ENCODE assay signal across 1 cellular context in the genomic region with DNA sequence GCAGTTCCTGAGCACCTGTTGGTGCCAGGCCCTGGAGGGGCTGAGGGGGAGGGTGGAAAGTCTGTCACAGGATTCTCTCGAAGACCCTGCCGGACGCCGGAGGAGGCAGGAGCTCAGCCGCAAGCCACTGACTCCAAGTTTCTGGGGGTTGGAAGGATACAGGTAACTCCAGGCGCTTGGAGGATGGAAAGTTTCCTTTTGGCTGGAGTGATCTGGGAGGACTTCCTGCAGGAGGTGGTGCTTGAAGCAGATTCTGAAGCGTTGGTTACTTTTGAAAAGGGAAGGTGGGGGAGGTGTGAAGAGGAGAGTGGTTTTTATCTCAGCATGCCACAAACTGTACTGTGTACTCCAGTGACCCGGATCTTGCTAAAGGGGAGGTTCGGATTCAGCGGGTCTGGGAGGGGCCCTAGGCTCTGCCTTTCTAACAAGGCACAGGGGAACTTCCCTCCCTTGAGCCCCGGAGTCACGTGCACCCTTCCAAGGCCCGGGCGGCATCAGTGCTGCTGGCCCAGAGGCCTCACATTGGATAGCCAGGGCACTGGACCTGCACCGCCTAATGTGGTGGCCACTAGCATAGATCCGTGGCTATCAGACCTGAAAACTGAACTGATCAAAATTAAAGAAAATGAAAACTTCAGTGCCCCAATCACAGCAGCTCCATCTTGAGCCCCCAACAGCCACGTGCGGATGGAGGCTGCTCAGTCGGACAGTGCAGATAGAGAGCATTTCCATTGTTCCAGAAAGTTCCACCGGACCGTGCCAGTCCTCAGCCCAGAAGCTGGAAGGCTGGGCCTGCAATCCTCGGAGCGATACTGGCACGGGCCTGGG.
TF ChIP-seq lines count a peak whose summit lies in the region.

No MANE protein-coding gene starts in this region.

TF ChIP-seq in K562, 482 proteins besides CTCF, POLR2A, EP300 and RAD21 (continued from another document and continues in another):
- TF ChIP-seq, protein P1, sequence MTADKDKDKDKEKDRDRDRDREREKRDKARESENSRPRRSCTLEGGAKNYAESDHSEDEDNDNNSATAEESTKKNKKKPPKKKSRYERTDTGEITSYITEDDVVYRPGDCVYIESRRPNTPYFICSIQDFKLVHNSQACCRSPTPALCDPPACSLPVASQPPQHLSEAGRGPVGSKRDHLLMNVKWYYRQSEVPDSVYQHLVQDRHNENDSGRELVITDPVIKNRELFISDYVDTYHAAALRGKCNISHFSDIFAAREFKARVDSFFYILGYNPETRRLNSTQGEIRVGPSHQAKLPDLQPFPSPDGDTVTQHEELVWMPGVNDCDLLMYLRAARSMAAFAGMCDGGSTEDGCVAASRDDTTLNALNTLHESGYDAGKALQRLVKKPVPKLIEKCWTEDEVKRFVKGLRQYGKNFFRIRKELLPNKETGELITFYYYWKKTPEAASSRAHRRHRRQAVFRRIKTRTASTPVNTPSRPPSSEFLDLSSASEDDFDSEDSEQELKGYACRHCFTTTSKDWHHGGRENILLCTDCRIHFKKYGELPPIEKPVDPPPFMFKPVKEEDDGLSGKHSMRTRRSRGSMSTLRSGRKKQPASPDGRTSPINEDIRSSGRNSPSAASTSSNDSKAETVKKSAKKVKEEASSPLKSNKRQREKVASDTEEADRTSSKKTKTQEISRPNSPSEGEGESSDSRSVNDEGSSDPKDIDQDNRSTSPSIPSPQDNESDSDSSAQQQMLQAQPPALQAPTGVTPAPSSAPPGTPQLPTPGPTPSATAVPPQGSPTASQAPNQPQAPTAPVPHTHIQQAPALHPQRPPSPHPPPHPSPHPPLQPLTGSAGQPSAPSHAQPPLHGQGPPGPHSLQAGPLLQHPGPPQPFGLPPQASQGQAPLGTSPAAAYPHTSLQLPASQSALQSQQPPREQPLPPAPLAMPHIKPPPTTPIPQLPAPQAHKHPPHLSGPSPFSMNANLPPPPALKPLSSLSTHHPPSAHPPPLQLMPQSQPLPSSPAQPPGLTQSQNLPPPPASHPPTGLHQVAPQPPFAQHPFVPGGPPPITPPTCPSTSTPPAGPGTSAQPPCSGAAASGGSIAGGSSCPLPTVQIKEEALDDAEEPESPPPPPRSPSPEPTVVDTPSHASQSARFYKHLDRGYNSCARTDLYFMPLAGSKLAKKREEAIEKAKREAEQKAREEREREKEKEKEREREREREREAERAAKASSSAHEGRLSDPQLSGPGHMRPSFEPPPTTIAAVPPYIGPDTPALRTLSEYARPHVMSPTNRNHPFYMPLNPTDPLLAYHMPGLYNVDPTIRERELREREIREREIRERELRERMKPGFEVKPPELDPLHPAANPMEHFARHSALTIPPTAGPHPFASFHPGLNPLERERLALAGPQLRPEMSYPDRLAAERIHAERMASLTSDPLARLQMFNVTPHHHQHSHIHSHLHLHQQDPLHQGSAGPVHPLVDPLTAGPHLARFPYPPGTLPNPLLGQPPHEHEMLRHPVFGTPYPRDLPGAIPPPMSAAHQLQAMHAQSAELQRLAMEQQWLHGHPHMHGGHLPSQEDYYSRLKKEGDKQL (CRISPR knock-in tag; IDR thresholded peaks at IDR 0.05; ENCODE audit: borderline replicate concordance), result no peak
- TF ChIP-seq, protein P2, sequence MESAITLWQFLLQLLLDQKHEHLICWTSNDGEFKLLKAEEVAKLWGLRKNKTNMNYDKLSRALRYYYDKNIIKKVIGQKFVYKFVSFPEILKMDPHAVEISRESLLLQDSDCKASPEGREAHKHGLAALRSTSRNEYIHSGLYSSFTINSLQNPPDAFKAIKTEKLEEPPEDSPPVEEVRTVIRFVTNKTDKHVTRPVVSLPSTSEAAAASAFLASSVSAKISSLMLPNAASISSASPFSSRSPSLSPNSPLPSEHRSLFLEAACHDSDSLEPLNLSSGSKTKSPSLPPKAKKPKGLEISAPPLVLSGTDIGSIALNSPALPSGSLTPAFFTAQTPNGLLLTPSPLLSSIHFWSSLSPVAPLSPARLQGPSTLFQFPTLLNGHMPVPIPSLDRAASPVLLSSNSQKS (CRISPR knock-in tag; IDR thresholded peaks at IDR 0.05), result no peak
- peak; percentile 36; the same call in 1 of the 2 replicates for TF ChIP-seq ZNF24 (IDR thresholded peaks at IDR 0.05)
- TF ChIP-seq, protein P3, sequence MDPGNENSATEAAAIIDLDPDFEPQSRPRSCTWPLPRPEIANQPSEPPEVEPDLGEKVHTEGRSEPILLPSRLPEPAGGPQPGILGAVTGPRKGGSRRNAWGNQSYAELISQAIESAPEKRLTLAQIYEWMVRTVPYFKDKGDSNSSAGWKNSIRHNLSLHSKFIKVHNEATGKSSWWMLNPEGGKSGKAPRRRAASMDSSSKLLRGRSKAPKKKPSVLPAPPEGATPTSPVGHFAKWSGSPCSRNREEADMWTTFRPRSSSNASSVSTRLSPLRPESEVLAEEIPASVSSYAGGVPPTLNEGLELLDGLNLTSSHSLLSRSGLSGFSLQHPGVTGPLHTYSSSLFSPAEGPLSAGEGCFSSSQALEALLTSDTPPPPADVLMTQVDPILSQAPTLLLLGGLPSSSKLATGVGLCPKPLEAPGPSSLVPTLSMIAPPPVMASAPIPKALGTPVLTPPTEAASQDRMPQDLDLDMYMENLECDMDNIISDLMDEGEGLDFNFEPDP (CRISPR knock-in tag; IDR thresholded peaks at IDR 0.05), result no peak
- no peak for TF ChIP-seq PCBP2 (IDR thresholded peaks at IDR 0.05; ENCODE audit: low read depth, low read length, poor library complexity, severe bottlenecking)
- no peak for TF ChIP-seq ETV6 (IDR thresholded peaks at IDR 0.05; ENCODE audit: borderline replicate concordance in 1 of 2, low read depth in 2 of 2, low read length in 1 of 2)
- TF ChIP-seq ETV6 (CRISPR knock-in tag; IDR thresholded peaks at IDR 0.05; ENCODE audit: borderline replicate concordance), result no peak
- no peak for TF ChIP-seq EP400 (IDR thresholded peaks at IDR 0.05)
- no peak for TF ChIP-seq SAFB2 (IDR thresholded peaks at IDR 0.05; ENCODE audit: borderline replicate concordance, low read depth, low read length, severe bottlenecking)
- TF ChIP-seq U2AF1 (optimal IDR thresholded peaks at IDR 0.05; ENCODE audit: low read depth, low read length), result no peak
- TF ChIP-seq, protein P4, sequence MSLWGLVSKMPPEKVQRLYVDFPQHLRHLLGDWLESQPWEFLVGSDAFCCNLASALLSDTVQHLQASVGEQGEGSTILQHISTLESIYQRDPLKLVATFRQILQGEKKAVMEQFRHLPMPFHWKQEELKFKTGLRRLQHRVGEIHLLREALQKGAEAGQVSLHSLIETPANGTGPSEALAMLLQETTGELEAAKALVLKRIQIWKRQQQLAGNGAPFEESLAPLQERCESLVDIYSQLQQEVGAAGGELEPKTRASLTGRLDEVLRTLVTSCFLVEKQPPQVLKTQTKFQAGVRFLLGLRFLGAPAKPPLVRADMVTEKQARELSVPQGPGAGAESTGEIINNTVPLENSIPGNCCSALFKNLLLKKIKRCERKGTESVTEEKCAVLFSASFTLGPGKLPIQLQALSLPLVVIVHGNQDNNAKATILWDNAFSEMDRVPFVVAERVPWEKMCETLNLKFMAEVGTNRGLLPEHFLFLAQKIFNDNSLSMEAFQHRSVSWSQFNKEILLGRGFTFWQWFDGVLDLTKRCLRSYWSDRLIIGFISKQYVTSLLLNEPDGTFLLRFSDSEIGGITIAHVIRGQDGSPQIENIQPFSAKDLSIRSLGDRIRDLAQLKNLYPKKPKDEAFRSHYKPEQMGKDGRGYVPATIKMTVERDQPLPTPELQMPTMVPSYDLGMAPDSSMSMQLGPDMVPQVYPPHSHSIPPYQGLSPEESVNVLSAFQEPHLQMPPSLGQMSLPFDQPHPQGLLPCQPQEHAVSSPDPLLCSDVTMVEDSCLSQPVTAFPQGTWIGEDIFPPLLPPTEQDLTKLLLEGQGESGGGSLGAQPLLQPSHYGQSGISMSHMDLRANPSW (CRISPR knock-in tag; IDR thresholded peaks at IDR 0.05), result no peak
- TF ChIP-seq MYNN (IDR thresholded peaks at IDR 0.05), result no peak
- no peak for TF ChIP-seq MYNN (CRISPR knock-in tag; IDR thresholded peaks at IDR 0.05)
- no peak for TF ChIP-seq MCM5 (IDR thresholded peaks at IDR 0.05; ENCODE audit: low read depth)
- TF ChIP-seq CXXC5 (CRISPR knock-in tag; IDR thresholded peaks at IDR 0.05), result peak; percentile 56; the same call in 1 of the 2 replicates
- TF ChIP-seq RBM25 (IDR thresholded peaks at IDR 0.05; ENCODE audit: low read depth, low read length, severe bottlenecking), result peak; percentile 95
- TF ChIP-seq ZNF384 (IDR thresholded peaks at IDR 0.05; ENCODE audit: low read depth, low read length), result no peak
- TF ChIP-seq, protein P5, sequence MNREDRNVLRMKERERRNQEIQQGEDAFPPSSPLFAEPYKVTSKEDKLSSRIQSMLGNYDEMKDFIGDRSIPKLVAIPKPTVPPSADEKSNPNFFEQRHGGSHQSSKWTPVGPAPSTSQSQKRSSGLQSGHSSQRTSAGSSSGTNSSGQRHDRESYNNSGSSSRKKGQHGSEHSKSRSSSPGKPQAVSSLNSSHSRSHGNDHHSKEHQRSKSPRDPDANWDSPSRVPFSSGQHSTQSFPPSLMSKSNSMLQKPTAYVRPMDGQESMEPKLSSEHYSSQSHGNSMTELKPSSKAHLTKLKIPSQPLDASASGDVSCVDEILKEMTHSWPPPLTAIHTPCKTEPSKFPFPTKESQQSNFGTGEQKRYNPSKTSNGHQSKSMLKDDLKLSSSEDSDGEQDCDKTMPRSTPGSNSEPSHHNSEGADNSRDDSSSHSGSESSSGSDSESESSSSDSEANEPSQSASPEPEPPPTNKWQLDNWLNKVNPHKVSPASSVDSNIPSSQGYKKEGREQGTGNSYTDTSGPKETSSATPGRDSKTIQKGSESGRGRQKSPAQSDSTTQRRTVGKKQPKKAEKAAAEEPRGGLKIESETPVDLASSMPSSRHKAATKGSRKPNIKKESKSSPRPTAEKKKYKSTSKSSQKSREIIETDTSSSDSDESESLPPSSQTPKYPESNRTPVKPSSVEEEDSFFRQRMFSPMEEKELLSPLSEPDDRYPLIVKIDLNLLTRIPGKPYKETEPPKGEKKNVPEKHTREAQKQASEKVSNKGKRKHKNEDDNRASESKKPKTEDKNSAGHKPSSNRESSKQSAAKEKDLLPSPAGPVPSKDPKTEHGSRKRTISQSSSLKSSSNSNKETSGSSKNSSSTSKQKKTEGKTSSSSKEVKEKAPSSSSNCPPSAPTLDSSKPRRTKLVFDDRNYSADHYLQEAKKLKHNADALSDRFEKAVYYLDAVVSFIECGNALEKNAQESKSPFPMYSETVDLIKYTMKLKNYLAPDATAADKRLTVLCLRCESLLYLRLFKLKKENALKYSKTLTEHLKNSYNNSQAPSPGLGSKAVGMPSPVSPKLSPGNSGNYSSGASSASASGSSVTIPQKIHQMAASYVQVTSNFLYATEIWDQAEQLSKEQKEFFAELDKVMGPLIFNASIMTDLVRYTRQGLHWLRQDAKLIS (CRISPR knock-in tag; IDR thresholded peaks at IDR 0.05), result no peak; the same call in 1 of the 2 replicates
- no peak for TF ChIP-seq RBM34 (IDR thresholded peaks at IDR 0.05; ENCODE audit: borderline replicate concordance, insufficient read depth, low read length)
- TF ChIP-seq, protein P6, sequence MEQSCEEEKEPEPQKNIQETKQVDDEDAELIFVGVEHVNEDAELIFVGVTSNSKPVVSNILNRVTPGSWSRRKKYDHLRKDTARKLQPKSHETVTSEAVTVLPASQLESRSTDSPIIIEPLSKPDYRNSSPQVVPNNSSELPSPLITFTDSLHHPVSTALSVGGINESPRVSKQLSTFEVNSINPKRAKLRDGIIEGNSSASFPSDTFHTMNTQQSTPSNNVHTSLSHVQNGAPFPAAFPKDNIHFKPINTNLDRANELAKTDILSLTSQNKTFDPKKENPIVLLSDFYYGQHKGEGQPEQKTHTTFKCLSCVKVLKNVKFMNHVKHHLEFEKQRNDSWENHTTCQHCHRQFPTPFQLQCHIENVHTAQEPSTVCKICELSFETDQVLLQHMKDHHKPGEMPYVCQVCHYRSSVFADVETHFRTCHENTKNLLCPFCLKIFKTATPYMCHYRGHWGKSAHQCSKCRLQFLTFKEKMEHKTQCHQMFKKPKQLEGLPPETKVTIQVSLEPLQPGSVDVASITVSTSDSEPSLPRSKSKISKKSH (CRISPR knock-in tag; IDR thresholded peaks at IDR 0.05), result no peak
- TF ChIP-seq ZNF282 (CRISPR knock-in tag; IDR thresholded peaks at IDR 0.05), result no peak
- no peak for TF ChIP-seq PHF20 (IDR thresholded peaks at IDR 0.05; ENCODE audit: partially characterized antibody)
- TF ChIP-seq, protein P7, sequence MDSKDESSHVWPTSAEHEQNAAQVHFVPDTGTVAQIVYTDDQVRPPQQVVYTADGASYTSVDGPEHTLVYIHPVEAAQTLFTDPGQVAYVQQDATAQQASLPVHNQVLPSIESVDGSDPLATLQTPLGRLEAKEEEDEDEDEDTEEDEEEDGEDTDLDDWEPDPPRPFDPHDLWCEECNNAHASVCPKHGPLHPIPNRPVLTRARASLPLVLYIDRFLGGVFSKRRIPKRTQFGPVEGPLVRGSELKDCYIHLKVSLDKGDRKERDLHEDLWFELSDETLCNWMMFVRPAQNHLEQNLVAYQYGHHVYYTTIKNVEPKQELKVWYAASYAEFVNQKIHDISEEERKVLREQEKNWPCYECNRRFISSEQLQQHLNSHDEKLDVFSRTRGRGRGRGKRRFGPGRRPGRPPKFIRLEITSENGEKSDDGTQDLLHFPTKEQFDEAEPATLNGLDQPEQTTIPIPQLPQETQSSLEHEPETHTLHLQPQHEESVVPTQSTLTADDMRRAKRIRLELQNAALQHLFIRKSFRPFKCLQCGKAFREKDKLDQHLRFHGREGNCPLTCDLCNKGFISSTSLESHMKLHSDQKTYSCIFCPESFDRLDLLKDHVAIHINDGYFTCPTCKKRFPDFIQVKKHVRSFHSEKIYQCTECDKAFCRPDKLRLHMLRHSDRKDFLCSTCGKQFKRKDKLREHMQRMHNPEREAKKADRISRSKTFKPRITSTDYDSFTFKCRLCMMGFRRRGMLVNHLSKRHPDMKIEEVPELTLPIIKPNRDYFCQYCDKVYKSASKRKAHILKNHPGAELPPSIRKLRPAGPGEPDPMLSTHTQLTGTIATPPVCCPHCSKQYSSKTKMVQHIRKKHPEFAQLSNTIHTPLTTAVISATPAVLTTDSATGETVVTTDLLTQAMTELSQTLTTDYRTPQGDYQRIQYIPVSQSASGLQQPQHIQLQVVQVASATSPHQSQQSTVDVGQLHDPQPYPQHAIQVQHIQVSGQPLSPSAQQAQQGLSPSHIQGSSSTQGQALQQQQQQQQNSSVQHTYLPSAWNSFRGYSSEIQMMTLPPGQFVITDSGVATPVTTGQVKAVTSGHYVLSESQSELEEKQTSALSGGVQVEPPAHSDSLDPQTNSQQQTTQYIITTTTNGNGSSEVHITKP (IDR thresholded peaks at IDR 0.05; ENCODE audit: partially characterized antibody), result no peak
- TF ChIP-seq, protein P8, sequence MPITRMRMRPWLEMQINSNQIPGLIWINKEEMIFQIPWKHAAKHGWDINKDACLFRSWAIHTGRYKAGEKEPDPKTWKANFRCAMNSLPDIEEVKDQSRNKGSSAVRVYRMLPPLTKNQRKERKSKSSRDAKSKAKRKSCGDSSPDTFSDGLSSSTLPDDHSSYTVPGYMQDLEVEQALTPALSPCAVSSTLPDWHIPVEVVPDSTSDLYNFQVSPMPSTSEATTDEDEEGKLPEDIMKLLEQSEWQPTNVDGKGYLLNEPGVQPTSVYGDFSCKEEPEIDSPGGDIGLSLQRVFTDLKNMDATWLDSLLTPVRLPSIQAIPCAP (CRISPR knock-in tag; IDR thresholded peaks at IDR 0.05; ENCODE audit: borderline replicate concordance), result no peak
- TF ChIP-seq ETV5 (CRISPR knock-in tag; IDR thresholded peaks at IDR 0.05; ENCODE audit: low read depth), result no peak
- peak; percentile 72 to 80 for TF ChIP-seq FOXK2 (conservative IDR thresholded peaks at IDR 0.05 in 1 of 2, IDR thresholded peaks at IDR 0.05 in 1 of 2; ENCODE audit: low read depth in 2 of 2)
- peak; percentile 68 for TF ChIP-seq ETV1 (tag; conservative IDR thresholded peaks at IDR 0.05; ENCODE audit: low read depth)
- TF ChIP-seq ZNF583 (CRISPR knock-in tag; IDR thresholded peaks at IDR 0.05), result peak; percentile 9; the same call in 1 of the 2 replicates
- no peak for TF ChIP-seq DDX20 (tag; IDR thresholded peaks at IDR 0.05; ENCODE audit: low read depth)
